15 cellular contexts compared by ENCODE assay signal in genomic region chr10:63197304-63198092, GRCh38.
DNase-seq lines count a peak whose midpoint lies in the region; ATAC-seq and TF ChIP-seq lines count a peak whose summit lies in the region.
"Had no signal": no experiment of that assay in that cellular context is flagged by ENCODE, and none has a peak within 500 bp of the region (broad histone marks: within the 10 kb centered on the region; RNA-seq: fewer than 3 reads in every experiment).

No MANE protein-coding gene starts in this region.

- H3F3A ChIP-seq in GM23338 (replicated peaks; ENCODE audit: low read depth): no peaks in the 10 kb centered on the region

- ATAC-seq in GM23338: no peak
- no peak for ATAC-seq in body of pancreas
- ATAC-seq in HG03095 (IDR thresholded peaks at IDR 0.05; ENCODE audit: unreplicated experiment): no peak
- ATAC-seq in HG02642 (IDR thresholded peaks at IDR 0.05; ENCODE audit: poor library complexity, unreplicated experiment): no peak

- CTCF ChIA-PET in Calu3 (lab: Charles Lee): interaction anchor here (0.6 kb wide), 1 partner anchor 442 kb away, joined by 4 read pairs; no protein-coding TSS in a partner anchor

- intact Hi-C loops in body of pancreas (cut with DNase I) (no loop called here), Calu3 (cut with micrococcal nuclease; ENCODE audit: unreplicated experiment) (no loop called here)

- H4K20me1 ChIP-seq in GM23338 (replicated peaks; ENCODE audit: insufficient read depth): peaks cover 5% of the 10 kb centered on the region; the same call in 1 of the 2 replicates
- peaks cover 2% of the 10 kb centered on the region for H4K20me1 ChIP-seq in hepatocyte (ENCODE audit: insufficient read depth, poor library complexity, severe bottlenecking)

- H3K27me3 Mint-ChIP-seq in GM23338 (ENCODE audit: insufficient read depth, low read depth, poor library complexity) (peaks cover 4% of the 10 kb centered on the region), Calu3 (ENCODE audit: unreplicated experiment) (no peaks in the 10 kb centered on the region)

- DNase-seq in GM23338 (ENCODE audit: low spot score) (no peak), brain microvascular endothelial cell (peak; percentile 56), hepatocyte (ENCODE audit: low spot score) (peak; percentile 22), body of pancreas (no peak), Calu3 (no peak)
- DNase-seq: immature natural killer cell; NCI-H1105 treated with DMSO at 0.1 percent for 48 hours; NCI-H526; stimulated activated CD4-positive, alpha-beta T cell treated with anti-CD3 and anti-CD28 coated beads, Interleukin-15, amount 100 ng/mL, for 24 hours had no signal

- H3K36me3 ChIP-seq in ACC112 (ENCODE audit: insufficient read depth, low read length) (peaks cover 24% of the 10 kb centered on the region), GM23338 (ENCODE audit: insufficient read depth) (peaks cover 64% of the 10 kb centered on the region), brain microvascular endothelial cell (replicated peaks) (peaks cover 32% of the 10 kb centered on the region), hepatocyte (replicated peaks; ENCODE audit: insufficient read depth, low read depth) (no peaks in the 10 kb centered on the region), body of pancreas (replicated peaks in 1 of 2; ENCODE audit: insufficient read depth in 1 of 2, low read depth in 2 of 2) (peaks cover 9 to 29% of the 10 kb centered on the region in 2 donors)
- H3K36me3 ChIP-seq: breast epithelium had no signal

- H3K27me3 ChIP-seq in ACC112 (ENCODE audit: insufficient read depth, low read length): no peaks in the 10 kb centered on the region
- H3K27me3 ChIP-seq in GM23338 (ENCODE audit: insufficient read depth): no peaks in the 10 kb centered on the region
- H3K27me3 ChIP-seq in brain microvascular endothelial cell (replicated peaks): no peaks in the 10 kb centered on the region
- no peaks in the 10 kb centered on the region for H3K27me3 ChIP-seq in hepatocyte
- no peaks in the 10 kb centered on the region for H3K27me3 ChIP-seq in body of pancreas
- H3K27me3 ChIP-seq: BLaER1 treated with 17β-estradiol and CSF1 and Interleukin-3, amounts not matched to agents 10 nM and 100 nM; breast epithelium; esophagus muscularis mucosa had no signal

- WGBS in hepatocyte (ENCODE audit: low lambda C conversion rate, missing lambda C conversion rate): 73% methylated on average over 2 of the region's 2 CpGs
- 80 to 89% methylated on average over 2 of the region's 2 CpGs for WGBS in body of pancreas, 2 donors

- H3K9me3 ChIP-seq in hepatocyte (ENCODE audit: low read depth): no peaks in the 10 kb centered on the region
- no peaks in the 10 kb centered on the region for H3K9me3 ChIP-seq in body of pancreas
- H3K9me3 ChIP-seq: BLaER1 treated with 17β-estradiol and CSF1 and Interleukin-3, amounts not matched to agents 10 nM and 100 nM; breast epithelium; esophagus muscularis mucosa had no signal

- H3K4me1 ChIP-seq in ACC112 (ENCODE audit: control insufficient read depth, insufficient read depth, low read length, unreplicated experiment) (peaks cover 19% of the 10 kb centered on the region), GM23338 (ENCODE audit: insufficient read depth) (peaks cover 23% of the 10 kb centered on the region), hepatocyte (ENCODE audit: insufficient read depth) (peaks cover 5% of the 10 kb centered on the region), body of pancreas (no peaks in the 10 kb centered on the region)
- H3K4me1 ChIP-seq: BLaER1 treated with 17β-estradiol and CSF1 and Interleukin-3, amounts not matched to agents 10 nM and 100 nM; breast epithelium had no signal

- TF ChIP-seq CTCF in GM23338 (conservative IDR thresholded peaks at IDR 0.05; ENCODE audit: low read depth in 2 of 2): no peak
- no peak for TF ChIP-seq CTCF in brain microvascular endothelial cell (IDR thresholded peaks at IDR 0.05; ENCODE audit: low read depth, low read length, missing control alignments)
- TF ChIP-seq CTCF in hepatocyte (IDR thresholded peaks at IDR 0.05; ENCODE audit: poor library complexity): no peak
- no peak for TF ChIP-seq CTCF in body of pancreas (IDR thresholded peaks at IDR 0.05)
- no peak for TF ChIP-seq CTCF in Calu3 (IDR thresholded peaks at IDR 0.05; ENCODE audit: unreplicated experiment)

- no peaks in the 10 kb centered on the region for H3K9me2 ChIP-seq in GM23338 (ENCODE audit: insufficient read depth)
- no peaks in the 10 kb centered on the region for H3K9me2 ChIP-seq in hepatocyte (replicated peaks; ENCODE audit: insufficient read depth)

- H3K27ac Mint-ChIP-seq in GM23338 (no peak overlapping the region), Calu3 (ENCODE audit: unreplicated experiment) (no peak overlapping the region)

- H3K9me3 Mint-ChIP-seq in GM23338 (no peaks in the 10 kb centered on the region), Calu3 (ENCODE audit: low read depth, unreplicated experiment) (no peaks in the 10 kb centered on the region)
- H3K9me3 Mint-ChIP-seq: immature natural killer cell had no signal

- no peaks in the 10 kb centered on the region for H3K79me2 ChIP-seq in ACC112 (ENCODE audit: control insufficient read depth, insufficient read depth, low read length, unreplicated experiment)
- H3K79me2 ChIP-seq in GM23338 (replicated peaks; ENCODE audit: insufficient read depth): peaks cover 49% of the 10 kb centered on the region
- peaks cover 4% of the 10 kb centered on the region for H3K79me2 ChIP-seq in hepatocyte

- H3K36me3 Mint-ChIP-seq in GM23338 (ENCODE audit: low read depth): peaks cover 63% of the 10 kb centered on the region
- H3K36me3 Mint-ChIP-seq in Calu3 (ENCODE audit: insufficient read depth, unreplicated experiment): peaks cover 48% of the 10 kb centered on the region

- in situ Hi-C loops in brain microvascular endothelial cell (cut with HindIII; ENCODE audit: low pct_ligation_motif_present, low sequenced_read_pairs): no loop called here

- H3K4me3 ChIP-seq in ACC112 (ENCODE audit: low read depth, low read length) (no peak overlapping the region), GM23338 (no peak overlapping the region), brain microvascular endothelial cell (ENCODE audit: low read depth, low read length) (no peak overlapping the region), hepatocyte (no peak overlapping the region), body of pancreas (no peak overlapping the region)
- H3K4me3 ChIP-seq: BLaER1 treated with 17β-estradiol and CSF1 and Interleukin-3, amounts not matched to agents 10 nM and 100 nM; breast epithelium; esophagus muscularis mucosa had no signal

- no peak overlapping the region for H3K4me2 ChIP-seq in GM23338
- H3K4me2 ChIP-seq in hepatocyte: no peak overlapping the region
- H3K4me2 ChIP-seq: BLaER1 treated with 17β-estradiol and CSF1 and Interleukin-3, amounts not matched to agents 10 nM and 100 nM had no signal

- BruUV-seq in Calu3 (replicated peaks; lab: Mats Ljungman, UMichigan): no TSS peak

- H3K4me3 Mint-ChIP-seq in GM23338 (no peak overlapping the region), Calu3 (ENCODE audit: low read depth, unreplicated experiment) (no peak overlapping the region)
- H3K4me3 Mint-ChIP-seq: immature natural killer cell had no signal

- H3K4me1 Mint-ChIP-seq in GM23338: peaks cover 15% of the 10 kb centered on the region; the same call in 2 of the 3 replicates
- no peaks in the 10 kb centered on the region for H3K4me1 Mint-ChIP-seq in Calu3 (ENCODE audit: low read depth, unreplicated experiment)
- H3K4me1 Mint-ChIP-seq: immature natural killer cell had no signal

- H3K27ac ChIP-seq in ACC112 (ENCODE audit: low read depth, low read length) (peak overlapping the region; percentile 67), GM23338 (ENCODE audit: low read depth) (0 out of 2 replicates have a peak overlapping the region, but pooled peaks have one; percentile 7), brain microvascular endothelial cell (no peak overlapping the region), hepatocyte (peak overlapping the region; percentile 9), body of pancreas (no peak overlapping the region)
- H3K27ac ChIP-seq: BLaER1 treated with 17β-estradiol and CSF1 and Interleukin-3, amounts not matched to agents 10 nM and 100 nM; breast epithelium; esophagus muscularis mucosa had no signal

- H2AFZ ChIP-seq in ACC112 (ENCODE audit: low read length, unreplicated experiment) (no peak overlapping the region), GM23338 (no peak overlapping the region), hepatocyte (no peak overlapping the region)

- TF ChIP-seq POLR2A in body of pancreas (IDR thresholded peaks at IDR 0.05): no peak

TF ChIP-seq in GM23338, 12 proteins besides CTCF, POLR2A, EP300 and RAD21 (continues in another document):
- TF ChIP-seq POLR2AphosphoS5 (IDR thresholded peaks at IDR 0.05; ENCODE audit: low read depth) (no peak), ZNF114 (CRISPR knock-in tag; IDR thresholded peaks at IDR 0.05) (no peak), ETS1 (IDR thresholded peaks at IDR 0.05) (no peak)

Comparison
In these comparisons a context has a peak if more than half of its experiments do, and no peak if none do; other contexts are left out.
1. H3K27ac ChIP-seq: peak in ACC112 (single experiment), GM23338 (single experiment) and hepatocyte (single experiment); none in brain microvascular endothelial cell (single experiment) and body of pancreas (0 of 4).
2. DNase-seq: peak in brain microvascular endothelial cell (single experiment) and hepatocyte (single experiment); none in GM23338 (single experiment), body of pancreas (0 of 4) and Calu3 (single experiment).